Comparison of ENCODE assay signal across 8 cellular contexts in genomic region chr6:84428300-84428907, GRCh38.
DNase-seq lines count a peak whose midpoint lies in the region; ATAC-seq and TF ChIP-seq lines count a peak whose summit lies in the region.

No MANE protein-coding gene starts in this region.

- H3K36me3 ChIP-seq in RWPE2 (ENCODE audit: low read depth) (no peaks in the 10 kb centered on the region), esophagus squamous epithelium (no peaks in the 10 kb centered on the region)

- peak; percentile 49 for TF ChIP-seq CTCF in HL-60 (IDR thresholded peaks at IDR 0.05; ENCODE audit: insufficient read depth, low read length)
- TF ChIP-seq CTCF in RWPE2 (IDR thresholded peaks at IDR 0.05; ENCODE audit: poor library complexity, severe bottlenecking), result peak; percentile 93
- TF ChIP-seq CTCF in esophagus squamous epithelium (IDR thresholded peaks at IDR 0.05), result peak in 5 of 6 experiments; percentile 39 to 60 (median 52)
- peak; percentile 93 for TF ChIP-seq CTCF in osteocyte (IDR thresholded peaks at IDR 0.05)
- TF ChIP-seq CTCF in omental fat pad (IDR thresholded peaks at IDR 0.05), result no peak

- H3K27ac Mint-ChIP-seq in osteocyte (ENCODE audit: unreplicated experiment), result no peak overlapping the region

- peaks cover 77% of the 10 kb centered on the region for H3K27me3 Mint-ChIP-seq in osteocyte (ENCODE audit: unreplicated experiment)

- H3K4me1 Mint-ChIP-seq in osteocyte (ENCODE audit: unreplicated experiment), result no peaks in the 10 kb centered on the region

- H3K36me3 Mint-ChIP-seq in osteocyte (ENCODE audit: unreplicated experiment), result no peaks in the 10 kb centered on the region

- no peak overlapping the region for H3K4me3 Mint-ChIP-seq in osteocyte (ENCODE audit: unreplicated experiment)

- 10 to 13% methylated on average over 6 of the region's 6 CpGs for WGBS in esophagus squamous epithelium, 2 donors

- H3K27ac ChIP-seq in HL-60 (replicated peaks), result no peak overlapping the region
- no peak overlapping the region for H3K27ac ChIP-seq in RWPE2 (ENCODE audit: poor library complexity, severe bottlenecking)
- H3K27ac ChIP-seq in esophagus squamous epithelium, result no peak overlapping the region

- no peak for TF ChIP-seq POLR2A in esophagus squamous epithelium (IDR thresholded peaks at IDR 0.05)

- H3K4me1 ChIP-seq in RWPE2 (ENCODE audit: insufficient read depth, poor library complexity, severe bottlenecking), result no peaks in the 10 kb centered on the region
- no peaks in the 10 kb centered on the region for H3K4me1 ChIP-seq in esophagus squamous epithelium

- peaks cover 6% of the 10 kb centered on the region for H3K27me3 ChIP-seq in HL-60 (ENCODE audit: insufficient read depth, poor library complexity, severe bottlenecking)
- H3K27me3 ChIP-seq in RWPE2 (ENCODE audit: insufficient read depth, poor library complexity, severe bottlenecking), result peaks cover 26% of the 10 kb centered on the region
- H3K27me3 ChIP-seq in esophagus squamous epithelium, result peaks cover 0 to 25% (median 0%) of the 10 kb centered on the region in 4 donors

- intact Hi-C loops in esophagus squamous epithelium (cut with DNase I), result loop anchor here (10.0 kb wide), 1 partner anchor 346 kb away; no protein-coding TSS in a partner anchor

- H3K4me3 ChIP-seq in HL-60 (replicated peaks; ENCODE audit: insufficient read depth, low read length) (no peak overlapping the region), RWPE2 (ENCODE audit: severe bottlenecking) (no peak overlapping the region), esophagus squamous epithelium (no peak overlapping the region)

- ATAC-seq in GM18508 (IDR thresholded peaks at IDR 0.05; ENCODE audit: insufficient read depth, unreplicated experiment) (peak; percentile 67), RWPE2 (ENCODE audit: low read depth) (peak; percentile 49; the same call in 1 of the 3 replicates), omental fat pad (ENCODE audit: low FRiP score) (no peak)

- H3K9me3 ChIP-seq in RWPE2 (ENCODE audit: severe bottlenecking), result no peaks in the 10 kb centered on the region
- H3K9me3 ChIP-seq in esophagus squamous epithelium, result no peaks in the 10 kb centered on the region

- no peaks in the 10 kb centered on the region for H3K9me3 Mint-ChIP-seq in osteocyte (ENCODE audit: unreplicated experiment)

- DNase-seq in CMK (ENCODE audit: low read depth) (peak; percentile 11), HL-60 (ENCODE audit: low read depth in 1 of 2, low spot score in 1 of 2) (peak in 1 of 2 experiments; percentile 41), RWPE2 (ENCODE audit: low spot score) (no peak), esophagus squamous epithelium (lab: John Stamatoyannopoulos, UW) (no peak), osteocyte (ENCODE audit: extremely low spot score, unreplicated experiment) (no peak), omental fat pad (ENCODE audit: low spot score) (no peak)
- DNase-seq in activated effector memory CD4-positive, alpha-beta T cell treated with Interleukin-2 at 50 U/mL for 16 hours, result no peak

Comparison
In these comparisons a context has a peak if more than half of its experiments do, and no peak if none do; other contexts are left out.
1. CTCF ChIP-seq: peak in HL-60 (single experiment), RWPE2 (single experiment), esophagus squamous epithelium (5 of 6) and osteocyte (single experiment); none in omental fat pad (0 of 3).